20 cellular contexts compared by ENCODE assay signal in genomic region chr10:103595933-103596726, GRCh38.
"Had no signal": no experiment of that assay in that cellular context is flagged by ENCODE, and none has a peak within 500 bp of the region (broad histone marks: within the 10 kb centered on the region; RNA-seq: fewer than 3 reads in every experiment).

No MANE protein-coding gene starts in this region.

- H3K27me3 ChIP-seq: body of pancreas, esophagus squamous epithelium, pancreas, stomach, testis, upper lobe of right lung had no signal

- H3K4me1 Mint-ChIP-seq: activated naive CD4-positive, alpha-beta T cell treated with anti-CD3 and anti-CD28 coated beads, Interleukin-2, amount 50 U/mL, for 24 hours; activated T-helper 17 cell treated with anti-CD3 and anti-CD28 coated beads, Interleukin-2, amount 50 U/mL, for 72 hours; central memory CD8-positive, alpha-beta T cell; naive thymus-derived CD8-positive, alpha-beta T cell had no signal

- H3K9me3 ChIP-seq: body of pancreas, esophagus squamous epithelium, pancreas, stomach, testis, upper lobe of right lung had no signal

- H3K4me3 ChIP-seq: body of pancreas, coronary artery, esophagus squamous epithelium, pancreas, stomach, testis, upper lobe of right lung had no signal

- H3K4me1 ChIP-seq: pancreas, upper lobe of right lung had no signal

- H3K27ac Mint-ChIP-seq: activated naive CD4-positive, alpha-beta T cell treated with anti-CD3 and anti-CD28 coated beads, Interleukin-2, amount 50 U/mL, for 24 hours; activated T-helper 17 cell treated with anti-CD3 and anti-CD28 coated beads, Interleukin-2, amount 50 U/mL, for 72 hours had no signal

- ATAC-seq: activated T-helper 17 cell treated with anti-CD3 and anti-CD28 coated beads, Interleukin-2, amount 50 U/mL, for 72 hours; body of pancreas; naive thymus-derived CD8-positive, alpha-beta T cell; pancreas; upper lobe of right lung had no signal

- H3K4me3 Mint-ChIP-seq: activated naive CD4-positive, alpha-beta T cell treated with anti-CD3 and anti-CD28 coated beads, Interleukin-2, amount 50 U/mL, for 24 hours; activated T-helper 17 cell treated with anti-CD3 and anti-CD28 coated beads, Interleukin-2, amount 50 U/mL, for 72 hours; central memory CD8-positive, alpha-beta T cell; naive thymus-derived CD8-positive, alpha-beta T cell had no signal

- H3K36me3 ChIP-seq: pancreas had no signal

- H3K27me3 Mint-ChIP-seq: activated naive CD4-positive, alpha-beta T cell treated with anti-CD3 and anti-CD28 coated beads, Interleukin-2, amount 50 U/mL, for 24 hours; activated T-helper 17 cell treated with anti-CD3 and anti-CD28 coated beads, Interleukin-2, amount 50 U/mL, for 72 hours; central memory CD8-positive, alpha-beta T cell; naive thymus-derived CD8-positive, alpha-beta T cell had no signal

- FAIRE-seq: pancreas had no signal

- H3K27ac ChIP-seq: coronary artery, pancreas, stomach, testis, upper lobe of right lung, VCaP had no signal

- DNase-seq: activated CD4-positive, alpha-beta T cell treated with anti-CD3 and anti-CD28 coated beads, Interleukin-2, amount 50 U/mL, for 48 hours; amygdala; body of pancreas; effector CD4-positive, alpha-beta T cell; esophagus squamous epithelium; foreskin fibroblast; kidney glomerular epithelial cell; mesenchymal stem cell; naive thymus-derived CD8-positive, alpha-beta T cell; stimulated activated CD4-positive, alpha-beta T cell treated with anti-CD3 and anti-CD28 coated beads, Interleukin-12 subunit alpha, Interleukin-12 subunit beta, amount 100 ng/mL, for 4 hours; stimulated activated CD4-positive, alpha-beta T cell treated with anti-CD3 and anti-CD28 coated beads, Interleukin-2, amount 100 ng/mL, for 24 hours; stomach; testis; upper lobe of right lung had no signal

- H3K36me3 Mint-ChIP-seq: activated naive CD4-positive, alpha-beta T cell treated with anti-CD3 and anti-CD28 coated beads, Interleukin-2, amount 50 U/mL, for 24 hours; naive thymus-derived CD8-positive, alpha-beta T cell had no signal

- H3K9me3 Mint-ChIP-seq: activated naive CD4-positive, alpha-beta T cell treated with anti-CD3 and anti-CD28 coated beads, Interleukin-2, amount 50 U/mL, for 24 hours; activated T-helper 17 cell treated with anti-CD3 and anti-CD28 coated beads, Interleukin-2, amount 50 U/mL, for 72 hours; central memory CD8-positive, alpha-beta T cell; naive thymus-derived CD8-positive, alpha-beta T cell had no signal
